ENCODE assay signal across 21 cellular contexts in the genomic region with DNA sequence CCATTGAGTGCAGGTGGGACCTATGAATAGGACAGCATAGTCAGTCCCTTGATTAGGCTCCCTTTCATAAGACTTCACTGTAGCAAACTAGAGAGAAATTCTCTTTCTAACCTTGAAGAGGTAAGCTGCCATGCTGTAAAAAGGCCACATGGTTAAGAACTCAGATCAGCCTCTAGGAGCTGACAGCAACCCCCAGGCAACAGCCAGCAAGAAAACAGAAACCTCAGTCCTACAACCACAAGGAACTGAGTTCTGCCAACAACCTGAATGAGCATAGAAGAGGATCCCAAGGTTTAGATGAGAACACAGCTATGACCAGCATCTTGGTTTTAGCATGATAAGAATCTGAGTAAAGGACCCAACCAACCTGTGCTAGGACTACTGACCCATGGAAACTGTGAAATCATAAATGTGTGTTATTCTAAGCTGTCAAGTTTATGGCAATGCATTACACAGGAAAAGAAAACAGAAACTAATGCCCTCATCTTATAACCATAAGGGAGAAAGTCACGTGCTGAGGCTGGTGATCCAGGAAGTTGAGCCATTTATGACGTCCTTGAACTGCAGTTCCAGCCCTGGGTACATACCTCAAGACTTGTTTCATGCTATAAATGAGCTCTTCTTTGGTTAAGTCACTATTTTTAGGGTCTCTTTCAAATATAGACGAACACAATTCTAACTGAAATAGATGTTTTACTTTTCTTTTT. TPM values are rescaled to one million over a fixed set of nuclear protein-coding genes. Genes with fewer than 3 reads are reported as not detected.
DNase-seq lines count a peak whose midpoint lies in the region; ATAC-seq, FAIRE-seq and TF ChIP-seq lines count a peak whose summit lies in the region.
"Had no signal": no experiment of that assay in that cellular context is flagged by ENCODE, and none has a peak within 500 bp of the region (broad histone marks: within the 10 kb centered on the region; RNA-seq: fewer than 3 reads in every experiment).

No MANE protein-coding gene starts in this region.

- no peaks in the 10 kb centered on the region for H3K36me3 ChIP-seq in Peyer's patch
- H3K36me3 ChIP-seq: sigmoid colon had no signal

- no peaks in the 10 kb centered on the region for H3K9me3 ChIP-seq in Peyer's patch

- no peaks in the 10 kb centered on the region for H3K4me1 ChIP-seq in Peyer's patch
- H3K4me1 ChIP-seq: parathyroid adenoma, sigmoid colon had no signal

- ATAC-seq in GM18502 (IDR thresholded peaks at IDR 0.05; ENCODE audit: poor library complexity, unreplicated experiment), result peak; percentile 49
- peak; percentile 59 for ATAC-seq in GM21576 (IDR thresholded peaks at IDR 0.05; ENCODE audit: unreplicated experiment)
- ATAC-seq in left colon, result peak; percentile 84
- ATAC-seq in HG03432 (IDR thresholded peaks at IDR 0.05; ENCODE audit: unreplicated experiment), result no peak

- no peak overlapping the region for H3K4me3 ChIP-seq in Peyer's patch
- H3K4me3 ChIP-seq: sigmoid colon had no signal

- no peaks in the 10 kb centered on the region for H3K27me3 ChIP-seq in Peyer's patch
- H3K27me3 ChIP-seq: sigmoid colon had no signal

- peak; percentile 9 for DNase-seq in M059J (ENCODE audit: low read depth)
- DNase-seq in left colon, result no peak
- DNase-seq in Peyer's patch, result no peak
- DNase-seq in frontal cortex (ENCODE audit: low spot score in 2 of 2), result no peak
- DNase-seq: activated CD4-positive, alpha-beta T cell treated with anti-CD3 and anti-CD28 coated beads, Interleukin-2, amount 10 ng/mL, durations not matched to agents 7 days and 5 days; activated naive CD4-positive, alpha-beta T cell treated with Interleukin-2 at 50 U/mL for 16 hours; anterior cingulate cortex; GDM1; kidney; mammary epithelial cell; naive B cell; NCI-H2029 treated with DMSO at 0.1 percent for 48 hours; NCI-H446; sigmoid colon; SW 1271 had no signal

- no peak for TF ChIP-seq POLR2A in Peyer's patch (IDR thresholded peaks at IDR 0.05)

- intact Hi-C loops in left colon (cut with DNase I, micrococcal nuclease), result no loop called here

- no peak for FAIRE-seq in frontal cortex (lab: Jason Lieb, UNC)
- FAIRE-seq: kidney, TTC549, urothelium cell line had no signal

- no peak for TF ChIP-seq CTCF in Peyer's patch (IDR thresholded peaks at IDR 0.05)

- H3K27ac ChIP-seq in Peyer's patch, result no peak overlapping the region
- H3K27ac ChIP-seq: parathyroid adenoma, sigmoid colon had no signal

RNA-seq across cellular contexts. Expression of a gene that starts 43.3 kb away (rescaled TPM):
- 7.3 and 9.2 TPM in 2 replicates for total RNA-seq in M059J (2014; rRNA removed; shearing (Covaris generic))
- 1 to 10 TPM in 1 of 2 donors, under 1 TPM in 1; 0.70 to 2.1 TPM for total RNA-seq in left colon
- total RNA-seq in Peyer's patch, result 1 to 10 TPM in 3 of 4 donors, not detected in 1; 3.7 to 6.6 (median 6.3) TPM
- under 0.01 TPM for total RNA-seq in frontal cortex
